20 cellular contexts compared by ENCODE assay signal in the genomic region with DNA sequence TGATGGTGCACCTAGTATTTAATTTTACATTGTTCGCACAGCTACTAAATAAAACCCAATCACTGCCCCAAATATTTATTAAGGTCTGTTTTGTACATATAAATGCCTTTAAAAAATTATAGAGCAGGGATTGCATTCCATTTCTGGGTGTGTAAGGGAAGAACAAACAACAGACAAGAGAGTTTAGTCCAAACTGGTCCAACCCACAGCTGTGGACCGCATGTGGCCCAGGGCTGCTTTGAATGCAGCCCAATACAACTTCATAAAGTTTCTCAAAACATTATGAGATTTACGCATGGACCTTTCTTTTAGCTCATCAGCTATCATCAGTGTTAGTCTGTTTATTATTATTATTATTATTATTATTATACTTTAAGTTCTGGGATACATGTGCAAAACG.
DNase-seq lines count a peak whose midpoint lies in the region; FAIRE-seq and TF ChIP-seq lines count a peak whose summit lies in the region.
"Had no signal": no experiment of that assay in that cellular context is flagged by ENCODE, and none has a peak within 500 bp of the region (broad histone marks: within the 10 kb centered on the region; RNA-seq: fewer than 3 reads in every experiment).

No MANE protein-coding gene starts in this region.

- H3K4me1 ChIP-seq in keratinocyte (ENCODE audit: control insufficient read depth, extremely low read depth, insufficient read depth, low read length) (peaks cover 19% of the 10 kb centered on the region), A673 (ENCODE audit: insufficient read depth, low read length, poor library complexity, severe bottlenecking) (no peaks in the 10 kb centered on the region)
- H3K4me1 ChIP-seq: HAP-1 had no signal

- dilution Hi-C loops in keratinocyte (cut with MboI; ENCODE audit: extremely low pct_ligation_motif_present, low sequenced_read_pairs), result no loop called here

- H2AFZ ChIP-seq in keratinocyte (ENCODE audit: control insufficient read depth, low read length), result no peak overlapping the region

- H3K4me3 ChIP-seq in BJ (ENCODE audit: low read depth, low read length) (no peak overlapping the region), keratinocyte (ENCODE audit: control insufficient read depth in 2 of 3, extremely low read depth in 1 of 3, insufficient read depth in 2 of 3, low read depth in 1 of 3, low read length in 3 of 3) (no peak overlapping the region), A673 (ENCODE audit: low read depth, low read length, poor library complexity, severe bottlenecking) (no peak overlapping the region)
- H3K4me3 ChIP-seq: HAP-1 had no signal

- FAIRE-seq in endometrium (lab: Jason Lieb, UNC) (peak; percentile 97), keratinocyte (lab: Jason Lieb, UNC) (peak; percentile 9)
- FAIRE-seq: G401.6 had no signal

- H4K20me1 ChIP-seq in keratinocyte (ENCODE audit: control insufficient read depth, extremely low read depth, insufficient read depth, low read length), result no peaks in the 10 kb centered on the region

- DNase-seq in BJ (ENCODE audit: low read depth), result peak; percentile 33
- DNase-seq in HFFc6, result no peak
- no peak for DNase-seq in keratinocyte (ENCODE audit: low read depth, low spot score)
- DNase-seq in central memory CD4-positive, alpha-beta T cell, result no peak
- no peak for DNase-seq in NCI-H187 treated with DMSO at 0.1 percent for 48 hours (lab: John Stamatoyannopoulos, UW)
- no peak for DNase-seq in A673 (ENCODE audit: low spot score)
- no peak for DNase-seq in NK-92 (lab: John Stamatoyannopoulos, UW; ENCODE audit: unreplicated experiment)
- DNase-seq: COR-L47, DMS 273 treated with DMSO at 0.1 percent for 48 hours, DND-41, MV-4-11, NCI-H1694 treated with DMSO at 0.1 percent for 48 hours, NCI-H2107, NCI-H2227 treated with DMSO at 0.1 percent for 48 hours, NCI-H524, NCI-H82, Right ventricle myocardium superior had no signal

- H3K9me3 Mint-ChIP-seq in HFFc6, result no peaks in the 10 kb centered on the region

- H3K4me1 Mint-ChIP-seq in HFFc6 (ENCODE audit: low read depth), result peaks cover 80% of the 10 kb centered on the region

- peaks cover 5% of the 10 kb centered on the region; the same call in 1 of the 2 replicates for H3K36me3 Mint-ChIP-seq in HFFc6 (ENCODE audit: low read depth)

- peak overlapping the region; percentile 39 for H3K4me2 ChIP-seq in keratinocyte (ENCODE audit: control insufficient read depth, extremely low read depth, insufficient read depth, low read depth, low read length)

- TF ChIP-seq CTCF in BJ (IDR thresholded peaks at IDR 0.05; ENCODE audit: insufficient read depth, low read depth, low read length), result no peak
- no peak for TF ChIP-seq CTCF in HFFc6 (IDR thresholded peaks at IDR 0.05)
- no peak for TF ChIP-seq CTCF in keratinocyte (optimal IDR thresholded peaks at IDR 0.05 in 1 of 3, IDR thresholded peaks at IDR 0.05 in 1 of 3, conservative IDR thresholded peaks at IDR 0.05 in 1 of 3; ENCODE audit: extremely low read depth in 1 of 3, insufficient read depth in 2 of 3, low read length in 3 of 3)
- no peak for TF ChIP-seq CTCF in A673 (conservative IDR thresholded peaks at IDR 0.05; ENCODE audit: low read depth, low read length)

- POLR2A ChIA-PET in BJ (lab: Charles Lee), result no interaction called here
- POLR2A ChIA-PET in A673 (lab: Charles Lee; ENCODE audit: low non-redundant PET), result no interaction called here

- no peaks in the 10 kb centered on the region for H3K9me1 ChIP-seq in keratinocyte (ENCODE audit: control insufficient read depth, extremely low read depth, insufficient read depth, low read length)

- CTCF ChIA-PET in BJ (lab: Yijun Ruan, JAX), result no interaction called here
- CTCF ChIA-PET in A673 (lab: Charles Lee), result no interaction called here

- H3K79me2 ChIP-seq in keratinocyte (ENCODE audit: control insufficient read depth, insufficient read depth, low read length), result no peaks in the 10 kb centered on the region

- no TSS peak for BruUV-seq in A673 (replicated peaks; lab: Mats Ljungman, UMichigan)

- H3K27me3 ChIP-seq in BJ (ENCODE audit: control insufficient read depth, insufficient read depth, low read length) (no peaks in the 10 kb centered on the region), keratinocyte (ENCODE audit: control insufficient read depth, extremely low read depth, insufficient read depth, low read length) (no peaks in the 10 kb centered on the region), A673 (replicated peaks; ENCODE audit: insufficient read depth, low read depth, low read length, poor library complexity) (no peaks in the 10 kb centered on the region)

- H3K36me3 ChIP-seq in BJ (ENCODE audit: control insufficient read depth, insufficient read depth, low read length) (no peaks in the 10 kb centered on the region), keratinocyte (ENCODE audit: control insufficient read depth in 2 of 2, extremely low read depth in 1 of 2, insufficient read depth in 2 of 2, low read length in 2 of 2) (no peaks in the 10 kb centered on the region), A673 (ENCODE audit: insufficient read depth, low read length, poor library complexity, severe bottlenecking) (no peaks in the 10 kb centered on the region)
- H3K36me3 ChIP-seq: HAP-1 had no signal

- H3K9me3 ChIP-seq in keratinocyte (ENCODE audit: control insufficient read depth, low read depth, low read length) (no peaks in the 10 kb centered on the region), A673 (ENCODE audit: low read depth, low read length, poor library complexity, severe bottlenecking) (no peaks in the 10 kb centered on the region)
- H3K9me3 ChIP-seq: HAP-1 had no signal

- H3K27ac ChIP-seq in keratinocyte (ENCODE audit: control insufficient read depth, insufficient read depth, low read length) (no peak overlapping the region), A673 (ENCODE audit: low read depth, low read length, poor library complexity, severe bottlenecking) (no peak overlapping the region)

- intact Hi-C loops in A673 (cut with micrococcal nuclease; ENCODE audit: unreplicated experiment), result no loop called here

- no peak overlapping the region for H3K9ac ChIP-seq in keratinocyte (ENCODE audit: control insufficient read depth, extremely low read depth, insufficient read depth, low read length)

- H3K27me3 Mint-ChIP-seq in HFFc6 (ENCODE audit: insufficient read depth), result no peaks in the 10 kb centered on the region; the same call in 1 of the 2 replicates

- peak overlapping the region; percentile 77 for H3K27ac Mint-ChIP-seq in HFFc6

- peak overlapping the region; percentile 60 for H3K4me3 Mint-ChIP-seq in HFFc6
